Comparison of ENCODE assay signal across 8 cellular contexts in the genomic region with DNA sequence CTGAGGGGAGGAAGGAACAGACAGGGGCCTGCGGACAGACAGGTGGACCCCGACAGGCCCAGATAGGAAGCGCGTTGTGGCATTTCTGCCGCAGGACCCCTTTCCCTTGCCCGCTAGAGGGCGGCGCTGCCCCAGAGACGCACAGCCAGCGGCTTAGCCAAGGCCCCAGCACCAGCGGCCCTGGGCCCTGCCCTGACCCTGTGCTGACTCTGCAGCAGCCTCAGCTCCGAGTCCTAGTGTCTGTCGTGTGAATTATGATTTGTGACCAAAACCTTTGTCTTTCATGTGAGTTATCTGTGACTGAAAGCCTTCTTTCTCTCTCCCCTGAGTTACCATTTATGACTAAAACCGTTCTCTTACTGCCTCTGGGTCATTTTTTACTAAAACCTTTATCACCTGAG. TPM values are rescaled to one million over a fixed set of nuclear protein-coding genes. Genes with fewer than 3 reads are reported as not detected.
DNase-seq lines count a peak whose midpoint lies in the region; ATAC-seq and TF ChIP-seq lines count a peak whose summit lies in the region.

No MANE protein-coding gene starts in this region.

- no peaks in the 10 kb centered on the region for H3K9me3 Mint-ChIP-seq in activated CD4-positive, alpha-beta memory T cell treated with anti-CD3 and anti-CD28 coated beads, Interleukin-2, amount 10 ng/mL, durations not matched to agents 7 days and 5 days

- CTCF ChIA-PET in A673 (lab: Charles Lee), result interaction anchor here (0.9 to 1.5 kb wide), 2 partner anchors 244 to 251 kb away, joined by 4 to 5 read pairs; no protein-coding TSS in a partner anchor
- CTCF ChIA-PET in activated CD4-positive, alpha-beta memory T cell treated with anti-CD3 and anti-CD28 coated beads, Interleukin-2, amount 10 ng/mL, durations not matched to agents 7 days and 5 days (lab: Charles Lee), result interaction anchor here (0.7 to 2.6 kb wide), 23 partner anchors 9 to 251 kb away, joined by 3 to 44 read pairs (median 4); a partner anchor contains a TSS

- no peaks in the 10 kb centered on the region for H3K4me1 ChIP-seq in A673 (ENCODE audit: insufficient read depth, low read length, poor library complexity, severe bottlenecking)

- H3K4me3 Mint-ChIP-seq in activated CD4-positive, alpha-beta memory T cell treated with anti-CD3 and anti-CD28 coated beads, Interleukin-2, amount 10 ng/mL, durations not matched to agents 7 days and 5 days, result no peak overlapping the region

- peak; percentile 92 for TF ChIP-seq CTCF in A673 (conservative IDR thresholded peaks at IDR 0.05; ENCODE audit: low read depth, low read length)

- H3K36me3 Mint-ChIP-seq in activated CD4-positive, alpha-beta memory T cell treated with anti-CD3 and anti-CD28 coated beads, Interleukin-2, amount 10 ng/mL, durations not matched to agents 7 days and 5 days (ENCODE audit: low read depth), result no peaks in the 10 kb centered on the region

- intact Hi-C loops in A673 (cut with micrococcal nuclease; ENCODE audit: unreplicated experiment), result loop anchor here (1.0 to 10.0 kb wide), 2 partner anchors 244 to 721 kb away; no protein-coding TSS in a partner anchor

- peaks cover 2% of the 10 kb centered on the region for H3K27me3 ChIP-seq in A673 (replicated peaks; ENCODE audit: insufficient read depth, low read depth, low read length, poor library complexity)

- H3K9me3 ChIP-seq in A673 (ENCODE audit: low read depth, low read length, poor library complexity, severe bottlenecking), result no peaks in the 10 kb centered on the region

- ATAC-seq in GM18517 (IDR thresholded peaks at IDR 0.05; ENCODE audit: unreplicated experiment) (peak; percentile 78), HG03432 (IDR thresholded peaks at IDR 0.05; ENCODE audit: unreplicated experiment) (peak; percentile 87)

- no TSS peak for BruUV-seq in A673 (replicated peaks; lab: Mats Ljungman, UMichigan)

- H3K27ac Mint-ChIP-seq in activated CD4-positive, alpha-beta memory T cell treated with anti-CD3 and anti-CD28 coated beads, Interleukin-2, amount 10 ng/mL, durations not matched to agents 7 days and 5 days, result no peak overlapping the region

- peaks cover 22% of the 10 kb centered on the region for H3K27me3 Mint-ChIP-seq in activated CD4-positive, alpha-beta memory T cell treated with anti-CD3 and anti-CD28 coated beads, Interleukin-2, amount 10 ng/mL, durations not matched to agents 7 days and 5 days

- POLR2A ChIA-PET in A673 (lab: Charles Lee; ENCODE audit: low non-redundant PET), result no interaction called here
- POLR2A ChIA-PET in activated CD4-positive, alpha-beta memory T cell treated with anti-CD3 and anti-CD28 coated beads, Interleukin-2, amount 10 ng/mL, durations not matched to agents 7 days and 5 days (lab: Charles Lee), result no interaction called here

- H3K27ac ChIP-seq in A673 (ENCODE audit: low read depth, low read length, poor library complexity, severe bottlenecking), result no peak overlapping the region

- DNase-seq in A673 (ENCODE audit: low spot score), result peak; percentile 76
- DNase-seq in NCI-H82 (lab: John Stamatoyannopoulos, UW), result peak; percentile 77
- DNase-seq in activated CD4-positive, alpha-beta memory T cell treated with anti-CD3 and anti-CD28 coated beads, Interleukin-2, amount 10 ng/mL, durations not matched to agents 7 days and 5 days, result peak; percentile 74
- DNase-seq in effector CD4-positive, alpha-beta T cell, result peak; percentile 58
- DNase-seq in mesenteric fat pad (ENCODE audit: low spot score), result peak; percentile 93
- DNase-seq in stimulated activated CD8-positive, alpha-beta memory T cell treated with anti-CD3 and anti-CD28 coated beads, Interleukin-4, amount 100 ng/mL, for 4 hours (ENCODE audit: low read depth in 2 of 2, low spot score in 1 of 2), result peak; percentile 32 to 35

- no peak overlapping the region for H3K4me3 ChIP-seq in A673 (ENCODE audit: low read depth, low read length, poor library complexity, severe bottlenecking)

- peaks cover 9% of the 10 kb centered on the region for H3K36me3 ChIP-seq in A673 (ENCODE audit: insufficient read depth, low read length, poor library complexity, severe bottlenecking)

- peaks cover 5% of the 10 kb centered on the region for H3K4me1 Mint-ChIP-seq in activated CD4-positive, alpha-beta memory T cell treated with anti-CD3 and anti-CD28 coated beads, Interleukin-2, amount 10 ng/mL, durations not matched to agents 7 days and 5 days

RNA-seq across cellular contexts. Expression of a gene that starts 30.8 kb away (rescaled TPM):
- 64.6 and 69.1 TPM in 2 replicates for total RNA-seq in A673 (2021)
- 10 to 100 TPM; 26.6 to 28.8 TPM for total RNA-seq in activated CD4-positive, alpha-beta memory T cell treated with anti-CD3 and anti-CD28 coated beads, Interleukin-2, amount 10 ng/mL, durations not matched to agents 7 days and 5 days
- 1.2 TPM for total RNA-seq in mesenteric fat pad

RNA-seq across cellular contexts. Expression of a gene that starts 30.9 kb away (rescaled TPM):
- total RNA-seq in A673 (2021) (73.7 and 76.5 TPM in 2 replicates), mesenteric fat pad (38.2 TPM)
- 10 to 100 TPM; 52.3 to 54.0 TPM for total RNA-seq in activated CD4-positive, alpha-beta memory T cell treated with anti-CD3 and anti-CD28 coated beads, Interleukin-2, amount 10 ng/mL, durations not matched to agents 7 days and 5 days

Comparison
In these comparisons a context has a peak if more than half of its experiments do, and no peak if none do; other contexts are left out.
1. DNase-seq: peak in every context shown above with its lines; median percentile 93 in mesenteric fat pad; 77 in NCI-H82; 76 in A673; 74 in activated CD4-positive, alpha-beta memory T cell treated with anti-CD3 and anti-CD28 coated beads, Interleukin-2, amount 10 ng/mL, durations not matched to agents 7 days and 5 days; 58 in effector CD4-positive, alpha-beta T cell; 34 in stimulated activated CD8-positive, alpha-beta memory T cell treated with anti-CD3 and anti-CD28 coated beads, Interleukin-4, amount 100 ng/mL, for 4 hours.
2. RNA of a gene that starts 30.8 kb away (total RNA-seq): 64.6 to 69.1 TPM in A673 and 26.6 to 28.8 TPM in activated CD4-positive, alpha-beta memory T cell treated with anti-CD3 and anti-CD28 coated beads, Interleukin-2, amount 10 ng/mL, durations not matched to agents 7 days and 5 days; 1.2 TPM in mesenteric fat pad (single experiment); every median in the first group is over 10 times any median in the second.